21 cellular contexts compared by ENCODE assay signal in the genomic region with DNA sequence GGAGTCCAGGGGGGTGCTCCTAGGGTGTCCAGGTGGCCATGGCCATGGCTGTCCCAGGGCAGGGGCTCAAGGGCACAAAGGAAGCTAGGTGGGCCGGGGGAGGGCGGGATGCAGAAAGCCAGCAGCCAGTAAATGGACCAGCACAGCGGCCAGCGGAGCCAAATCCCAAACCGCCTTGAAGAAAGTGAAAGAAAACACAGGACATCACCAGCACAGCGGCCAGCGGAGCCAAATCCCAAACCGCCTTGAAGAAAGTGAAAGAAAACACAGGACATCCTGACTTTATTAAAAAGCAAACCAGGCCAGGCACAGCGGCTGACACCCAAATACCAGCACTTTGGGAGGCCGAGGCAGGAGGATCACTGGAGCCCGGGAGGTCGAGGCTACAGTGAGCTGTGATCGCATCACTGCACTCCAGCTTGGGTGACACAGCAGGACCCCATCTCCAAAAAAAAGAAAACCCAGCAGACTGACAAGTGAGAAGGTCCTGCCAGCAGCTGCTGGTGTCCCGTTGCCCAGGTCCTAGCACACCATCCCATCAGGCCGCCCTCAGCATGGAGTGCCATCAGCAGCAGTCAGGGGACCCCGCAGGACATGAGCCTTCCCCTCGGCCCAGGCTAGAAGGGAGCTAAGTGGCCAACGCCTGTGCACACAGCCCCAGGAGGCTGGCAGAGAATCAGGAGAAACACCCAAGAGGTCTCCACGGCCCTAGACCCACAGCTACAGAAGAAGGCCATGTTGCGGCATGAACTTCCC. TPM values are rescaled to one million over a fixed set of nuclear protein-coding genes. Genes with fewer than 3 reads are reported as not detected.
DNase-seq lines count a peak whose midpoint lies in the region; ATAC-seq and TF ChIP-seq lines count a peak whose summit lies in the region.
"Had no signal": no experiment of that assay in that cellular context is flagged by ENCODE, and none has a peak within 500 bp of the region (broad histone marks: within the 10 kb centered on the region; RNA-seq: fewer than 3 reads in every experiment).

No MANE protein-coding gene starts in this region.

- H3K9me3 ChIP-seq in muscle layer of colon (ENCODE audit: low read length) (no peaks in the 10 kb centered on the region), upper lobe of right lung (no peaks in the 10 kb centered on the region), prostate gland (no peaks in the 10 kb centered on the region), PC-3 (ENCODE audit: low read length) (no peaks in the 10 kb centered on the region)

- no peaks in the 10 kb centered on the region; the same call in 1 of the 2 replicates for H3K79me2 ChIP-seq in PC-3 (ENCODE audit: low read length)

- H3K27ac ChIP-seq in cingulate gyrus (ENCODE audit: low read depth, low read length) (peak overlapping the region; percentile 19), muscle layer of colon (ENCODE audit: low read depth, low read length) (peak overlapping the region; percentile 78), upper lobe of right lung (peak overlapping the region; percentile 65), prostate gland (peak overlapping the region in 1 of 2 donors; percentile 20), PC-3 (ENCODE audit: low read length) (no peak overlapping the region)

- DNase-seq in Right ventricle myocardium superior (peak; percentile 86), upper lobe of right lung (no peak), CD1c-positive myeloid dendritic cell (ENCODE audit: extremely low spot score) (no peak), prostate gland (ENCODE audit: low spot score) (no peak), pons (ENCODE audit: low spot score) (no peak), PC-3 (no peak)
- DNase-seq: activated CD4-positive, alpha-beta T cell treated with anti-CD3 and anti-CD28 coated beads for 1 hour; activated naive CD4-positive, alpha-beta T cell treated with Interleukin-2 at 50 U/mL for 16 hours; activated T-cell treated with anti-CD3 and anti-CD28 coated beads, Interleukin-2, amount 50 U/mL, for 4 hours; effector memory CD4-positive, alpha-beta T cell; H7; Karpas-422; mammary epithelial cell; naive thymus-derived CD8-positive, alpha-beta T cell; NCI-H1048; NCI-H510A; stimulated activated CD4-positive, alpha-beta T cell treated with anti-CD3 and anti-CD28 coated beads, Interleukin-2, amount 100 ng/mL, for 48 hours; stimulated activated naive CD8-positive, alpha-beta T cell treated with anti-CD3 and anti-CD28 coated beads, Interleukin-15, Interleukin-2, amounts not matched to agents 100 U/mL and 50 U/mL, for 24 hours had no signal

- POLR2A ChIA-PET in PC-3 (lab: Charles Lee; ENCODE audit: unreplicated experiment), result no interaction called here

- peaks cover 21% of the 10 kb centered on the region for H3K36me3 ChIP-seq in muscle layer of colon (ENCODE audit: insufficient read depth, low read length)
- peaks cover 66% of the 10 kb centered on the region for H3K36me3 ChIP-seq in upper lobe of right lung
- H3K36me3 ChIP-seq in prostate gland, result peaks cover 0 to 5% of the 10 kb centered on the region in 2 donors
- peaks cover 9% of the 10 kb centered on the region for H3K36me3 ChIP-seq in PC-3 (ENCODE audit: low read depth, low read length)

- no TSS peak for BruUV-seq in PC-3 (replicated peaks; lab: Mats Ljungman, UMichigan)

- WGBS in prostate gland, result 64% methylated on average over 19 of the region's 20 CpGs

- H3K9ac ChIP-seq in muscle layer of colon (ENCODE audit: low read length) (peak overlapping the region; percentile 21), PC-3 (ENCODE audit: low read length) (no peak overlapping the region)

- H3F3A ChIP-seq in PC-3 (ENCODE audit: low read length, unreplicated experiment), result no peaks in the 10 kb centered on the region

- CTCF ChIA-PET in PC-3 (lab: Charles Lee), result no interaction called here

- no peaks in the 10 kb centered on the region for H4K20me1 ChIP-seq in PC-3 (ENCODE audit: low read length)

- no peak overlapping the region for H3K4me2 ChIP-seq in PC-3 (ENCODE audit: low read length)
- H3K4me2 ChIP-seq: smooth muscle cell had no signal

- TF ChIP-seq POLR2A in prostate gland (IDR thresholded peaks at IDR 0.05), result no peak

- intact Hi-C loops in Right ventricle myocardium superior (cut with DNase I) (no loop called here), upper lobe of right lung (cut with DNase I) (no loop called here), prostate gland (cut with DNase I) (no loop called here), PC-3 (cut with micrococcal nuclease) (no loop called here)

- H3K4me3 ChIP-seq in muscle layer of colon (ENCODE audit: low read depth in 1 of 2, low read length in 2 of 2) (peak overlapping the region in 1 of 2 donors; percentile 53), upper lobe of right lung (peak overlapping the region; percentile 35), prostate gland (no peak overlapping the region), PC-3 (ENCODE audit: low read length) (no peak overlapping the region)
- H3K4me3 ChIP-seq: smooth muscle cell had no signal

- no peak overlapping the region for H2AFZ ChIP-seq in PC-3 (ENCODE audit: low read length)

- H3K9me2 ChIP-seq in PC-3 (replicated peaks; ENCODE audit: low read length), result no peaks in the 10 kb centered on the region

- H3K4me1 ChIP-seq in muscle layer of colon (ENCODE audit: insufficient read depth, low read length) (peaks cover 7% of the 10 kb centered on the region), upper lobe of right lung (peaks cover 11% of the 10 kb centered on the region), prostate gland (replicated peaks) (peaks cover 12% of the 10 kb centered on the region), PC-3 (ENCODE audit: insufficient read depth, low read length) (no peaks in the 10 kb centered on the region)

- H3K27me3 ChIP-seq in muscle layer of colon (ENCODE audit: control insufficient read depth in 1 of 2, insufficient read depth in 2 of 2, low read length in 2 of 2) (no peaks in the 10 kb centered on the region), upper lobe of right lung (no peaks in the 10 kb centered on the region), prostate gland (replicated peaks; ENCODE audit: insufficient read depth) (no peaks in the 10 kb centered on the region), PC-3 (ENCODE audit: low read length) (no peaks in the 10 kb centered on the region)

- ATAC-seq in Right ventricle myocardium superior (ENCODE audit: poor library complexity), result peak; percentile 84
- ATAC-seq in upper lobe of right lung, result peak; percentile 39
- no peak; the same call in 1 of the 2 replicates for ATAC-seq in PC-3
- ATAC-seq: activated T-cell treated with anti-CD3 and anti-CD28 coated beads, Interleukin-2, amount 50 U/mL, for 4 hours; naive thymus-derived CD8-positive, alpha-beta T cell; stimulated activated naive CD8-positive, alpha-beta T cell treated with anti-CD3 and anti-CD28 coated beads, Interleukin-15, Interleukin-2, amounts not matched to agents 100 U/mL and 50 U/mL, for 24 hours had no signal

- no peak for TF ChIP-seq CTCF in upper lobe of right lung (IDR thresholded peaks at IDR 0.05)
- no peak for TF ChIP-seq CTCF in prostate gland (IDR thresholded peaks at IDR 0.05)
- TF ChIP-seq CTCF in PC-3 (conservative IDR thresholded peaks at IDR 0.05; ENCODE audit: low read depth, low read length), result no peak

RNA-seq across cellular contexts. Expression of a gene that starts 17.0 kb away (rescaled TPM):
- total RNA-seq in Right ventricle myocardium superior (41.3 TPM), upper lobe of right lung (87.3 TPM), prostate gland (100 to 1,000 TPM; 104 to 167 TPM), PC-3 (2014; rRNA removed) (77.8 and 118 TPM in 2 replicates)

RNA-seq across cellular contexts. Expression of a gene that starts 39.0 kb away (rescaled TPM):
- total RNA-seq in Right ventricle myocardium superior (59.4 TPM), upper lobe of right lung (32.6 TPM), prostate gland (10 to 100 TPM; 27.4 to 43.1 TPM), PC-3 (2014; rRNA removed) (125 and 160 TPM in 2 replicates)

RNA-seq across cellular contexts. Expression of a gene that starts 39.3 kb away (rescaled TPM):
- total RNA-seq in Right ventricle myocardium superior, result 13.4 TPM
- total RNA-seq in upper lobe of right lung, result 40.2 TPM
- total RNA-seq in prostate gland, result 10 to 100 TPM; 35.6 to 81.5 TPM
- 28.8 and 44.1 TPM in 2 replicates for total RNA-seq in PC-3 (2014; rRNA removed)

RNA-seq across cellular contexts. Expression of a gene that starts 55.4 kb away (rescaled TPM):
- total RNA-seq in Right ventricle myocardium superior, result 11.1 TPM
- total RNA-seq in upper lobe of right lung, result 7.5 TPM
- 10 to 100 TPM in 1 of 2 donors, 1 to 10 TPM in 1; 7.1 to 24.0 TPM for total RNA-seq in prostate gland
- 32.1 and 48.0 TPM in 2 replicates for total RNA-seq in PC-3 (2014; rRNA removed)
